In genomic region chr3:146692254-146692653, GRCh38 we compare ENCODE assay signal across 30 cellular contexts.
"Had no signal": no experiment of that assay in that cellular context is flagged by ENCODE, and none has a peak within 500 bp of the region (broad histone marks: within the 10 kb centered on the region; RNA-seq: fewer than 3 reads in every experiment).

No MANE protein-coding gene starts in this region.

- H3K36me3 Mint-ChIP-seq: activated naive CD4-positive, alpha-beta T cell treated with anti-CD3 and anti-CD28 coated beads, Interleukin-2, amount 50 U/mL, for 24 hours; WTC11 had no signal

- ATAC-seq: activated CD4-positive, alpha-beta T cell treated with anti-CD3 and anti-CD28 coated beads for 36 hours; activated CD4-positive, CD25-positive, alpha-beta regulatory T cell treated with anti-CD3 and anti-CD28 coated beads, Interleukin-2, amount 50 U/mL, for 24 hours; activated CD8-positive, alpha-beta T cell treated with anti-CD3 and anti-CD28 coated beads, Interleukin-2, amount 10 ng/mL, durations not matched to agents 7 days and 5 days; body of pancreas; Panc1; WTC11 had no signal

- H3K4me3 Mint-ChIP-seq: activated CD4-positive, alpha-beta T cell treated with anti-CD3 and anti-CD28 coated beads for 36 hours; activated CD4-positive, alpha-beta T cell treated with anti-CD3 and anti-CD28 coated beads, Interleukin-2, amount 10 ng/mL, durations not matched to agents 7 days and 5 days; activated CD8-positive, alpha-beta T cell treated with anti-CD3 and anti-CD28 coated beads, Interleukin-2, amount 10 ng/mL, durations not matched to agents 7 days and 5 days; activated naive CD4-positive, alpha-beta T cell treated with anti-CD3 and anti-CD28 coated beads, Interleukin-2, amount 50 U/mL, for 24 hours; activated T-cell treated with anti-CD3 and anti-CD28 coated beads, Interleukin-2, amount 50 U/mL, for 24 hours; T-helper 1 cell treated with Interleukin-12 subunit alpha and Interleukin-12 subunit beta and Interleukin-4 antibody, amounts not matched to agents 30 μg/mL and 1 μg/mL, for 36 hours; T-helper 2 cell treated with Interferon-gamma antibody and Interleukin-4, amounts not matched to agents 5 μg/mL and 100 μg/mL, for 36 hours; WTC11 had no signal

- H3K4me1 Mint-ChIP-seq: activated CD4-positive, alpha-beta T cell treated with anti-CD3 and anti-CD28 coated beads for 36 hours; activated CD4-positive, alpha-beta T cell treated with anti-CD3 and anti-CD28 coated beads, Interleukin-2, amount 10 ng/mL, durations not matched to agents 7 days and 5 days; activated naive CD4-positive, alpha-beta T cell treated with anti-CD3 and anti-CD28 coated beads, Interleukin-2, amount 50 U/mL, for 24 hours; WTC11 had no signal

- DNase-seq: activated CD4-positive, alpha-beta T cell treated with anti-CD3 and anti-CD28 coated beads for 36 hours; activated CD4-positive, alpha-beta T cell treated with anti-CD3 and anti-CD28 coated beads, Interleukin-2, amount 10 ng/mL, durations not matched to agents 7 days and 5 days; activated CD4-positive, alpha-beta T cell treated with anti-CD3 and anti-CD28 coated beads, Interleukin-2, amount 50 U/mL, for 48 hours; activated CD8-positive, alpha-beta T cell treated with anti-CD3 and anti-CD28 coated beads, Interleukin-2, amount 10 ng/mL, durations not matched to agents 7 days and 5 days; activated gamma-delta T cell; activated naive CD4-positive, alpha-beta T cell treated with Interleukin-2 at 50 U/mL for 16 hours; activated T-cell treated with anti-CD3 and anti-CD28 coated beads, Interleukin-2, amount 50 U/mL, for 24 hours; adrenal gland; body of pancreas; caudate nucleus; cerebellar nuclear complex; MM.1S; NCI-H1105; NCI-H1417 treated with DMSO at 0.1 percent for 48 hours; NCI-H1930; NCI-H2081 treated with DMSO at 0.1 percent for 48 hours; NCI-H226; NCI-H446 treated with DMSO at 0.1 percent for 48 hours; NCI-H524; NCI-H69; RPMI8226; SHP77 treated with DMSO at 0.1 percent for 48 hours; SK-N-SH had no signal

- H3K9me3 Mint-ChIP-seq: activated CD4-positive, alpha-beta T cell treated with anti-CD3 and anti-CD28 coated beads, Interleukin-2, amount 10 ng/mL, durations not matched to agents 7 days and 5 days; activated naive CD4-positive, alpha-beta T cell treated with anti-CD3 and anti-CD28 coated beads, Interleukin-2, amount 50 U/mL, for 24 hours; activated T-helper 2 cell treated with anti-CD3 and anti-CD28 coated beads, Interferon-gamma antibody, Interleukin-2, Interleukin-4, amounts not matched to agents 10 μg/mL and 5 μg/mL and 100 μg/mL, durations not matched to agents 14 hours and 24 hours and 36 hours; T-helper 1 cell treated with Interleukin-12 subunit alpha and Interleukin-12 subunit beta and Interleukin-4 antibody, amounts not matched to agents 30 μg/mL and 1 μg/mL, for 36 hours; T-helper 2 cell treated with Interferon-gamma antibody and Interleukin-4, amounts not matched to agents 5 μg/mL and 100 μg/mL, for 36 hours had no signal

- H3K27ac Mint-ChIP-seq: activated CD4-positive, alpha-beta T cell treated with anti-CD3 and anti-CD28 coated beads for 36 hours; activated CD4-positive, alpha-beta T cell treated with anti-CD3 and anti-CD28 coated beads, Interleukin-2, amount 10 ng/mL, durations not matched to agents 7 days and 5 days; activated CD8-positive, alpha-beta T cell treated with anti-CD3 and anti-CD28 coated beads, Interleukin-2, amount 10 ng/mL, durations not matched to agents 7 days and 5 days; activated naive CD4-positive, alpha-beta T cell treated with anti-CD3 and anti-CD28 coated beads, Interleukin-2, amount 50 U/mL, for 24 hours; activated T-cell treated with anti-CD3 and anti-CD28 coated beads, Interleukin-2, amount 50 U/mL, for 24 hours; activated T-helper 2 cell treated with anti-CD3 and anti-CD28 coated beads, Interferon-gamma antibody, Interleukin-2, Interleukin-4, amounts not matched to agents 10 μg/mL and 5 μg/mL and 100 μg/mL, durations not matched to agents 14 hours and 24 hours and 36 hours; T-helper 1 cell treated with Interleukin-12 subunit alpha and Interleukin-12 subunit beta and Interleukin-4 antibody, amounts not matched to agents 30 μg/mL and 1 μg/mL, for 36 hours; T-helper 2 cell treated with Interferon-gamma antibody and Interleukin-4, amounts not matched to agents 5 μg/mL and 100 μg/mL, for 36 hours; WTC11 had no signal

- H3K27me3 Mint-ChIP-seq: activated CD4-positive, alpha-beta T cell treated with anti-CD3 and anti-CD28 coated beads for 36 hours; activated CD4-positive, alpha-beta T cell treated with anti-CD3 and anti-CD28 coated beads, Interleukin-2, amount 10 ng/mL, durations not matched to agents 7 days and 5 days; activated naive CD4-positive, alpha-beta T cell treated with anti-CD3 and anti-CD28 coated beads, Interleukin-2, amount 50 U/mL, for 24 hours; activated T-cell treated with anti-CD3 and anti-CD28 coated beads, Interleukin-2, amount 50 U/mL, for 24 hours had no signal
